1 cellular context compared by ENCODE assay signal in the genomic region with DNA sequence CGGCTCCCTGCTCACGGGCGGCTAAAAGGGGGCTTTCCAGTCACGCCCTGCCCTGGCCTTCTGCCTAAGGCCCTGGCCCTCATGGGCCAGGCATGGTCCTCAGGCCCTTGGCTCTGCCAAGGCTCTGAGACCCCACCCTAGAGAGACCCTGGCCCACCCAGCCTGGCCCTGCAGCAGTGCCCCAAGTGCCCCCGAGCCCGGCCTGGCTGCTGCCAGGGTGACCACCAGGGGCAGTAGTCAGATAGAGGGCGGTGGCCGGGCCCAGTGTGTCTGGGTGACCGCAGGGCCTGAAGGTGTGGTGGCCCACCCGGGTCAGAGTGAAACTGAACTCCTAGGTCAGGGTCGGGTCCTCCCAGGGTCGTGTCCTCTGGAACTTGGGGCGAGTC.
TF ChIP-seq lines count a peak whose summit lies in the region.

No MANE protein-coding gene starts in this region.

TF ChIP-seq in endothelial cell of umbilical vein, 7 proteins besides CTCF, POLR2A, EP300 and RAD21:
- TF ChIP-seq JUN (IDR thresholded peaks at IDR 0.05; ENCODE audit: borderline replicate concordance, insufficient read depth, insufficient read length, low read depth), result no peak
- TF ChIP-seq FOS (IDR thresholded peaks at IDR 0.05; ENCODE audit: borderline replicate concordance, insufficient read depth, low read length), result no peak
- TF ChIP-seq, protein P1, sequence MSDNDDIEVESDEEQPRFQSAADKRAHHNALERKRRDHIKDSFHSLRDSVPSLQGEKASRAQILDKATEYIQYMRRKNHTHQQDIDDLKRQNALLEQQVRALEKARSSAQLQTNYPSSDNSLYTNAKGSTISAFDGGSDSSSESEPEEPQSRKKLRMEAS (IDR thresholded peaks at IDR 0.05; ENCODE audit: insufficient read depth, insufficient read length), result no peak
- TF ChIP-seq MYC (IDR thresholded peaks at IDR 0.05; ENCODE audit: low read depth, low read length), result no peak
